In the genomic region with DNA sequence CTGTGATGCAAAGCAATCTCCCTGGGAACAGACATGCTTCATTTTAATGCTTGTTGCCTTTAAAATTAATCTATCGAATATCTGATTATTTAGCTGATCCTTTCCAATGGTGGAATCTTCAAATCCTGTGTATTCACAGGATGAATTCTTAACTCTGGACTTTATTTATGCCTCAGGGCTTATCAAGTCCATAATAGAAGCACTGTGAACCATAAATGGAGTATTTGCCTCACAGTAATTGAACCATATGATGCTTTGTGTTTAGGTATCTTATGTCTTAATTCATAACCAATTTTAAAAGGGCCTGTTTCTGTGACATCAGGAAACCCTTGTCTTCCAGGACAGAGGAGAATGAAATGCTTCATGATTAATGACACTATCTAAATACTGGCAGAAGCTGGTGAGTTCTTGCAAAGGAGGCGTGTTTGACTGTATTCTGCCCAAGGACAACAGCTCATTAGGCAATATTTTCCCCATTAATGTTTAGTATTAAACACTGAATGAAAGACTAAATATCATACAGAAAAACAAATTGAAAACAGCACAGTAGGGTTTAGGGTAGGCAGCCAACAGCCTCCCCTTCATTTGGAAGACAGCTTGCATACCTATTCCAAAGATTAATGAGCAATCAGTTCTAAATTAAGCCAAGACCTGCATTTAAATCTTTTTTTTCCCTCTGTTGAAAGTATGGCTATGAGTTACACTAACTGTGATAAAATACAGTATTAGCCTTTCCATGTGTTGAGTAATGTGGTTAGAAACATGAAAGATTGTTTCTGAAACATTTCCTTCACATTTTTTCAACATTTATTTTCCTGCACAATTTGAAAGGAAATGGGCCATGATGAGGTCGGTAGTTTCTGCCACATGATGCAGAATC, we compare ENCODE assay signal across 22 cellular contexts.
DNase-seq lines count a peak whose midpoint lies in the region; ATAC-seq and TF ChIP-seq lines count a peak whose summit lies in the region.
"Had no signal": no experiment of that assay in that cellular context is flagged by ENCODE, and none has a peak within 500 bp of the region (broad histone marks: within the 10 kb centered on the region; RNA-seq: fewer than 3 reads in every experiment).

No MANE protein-coding gene starts in this region.

- 0 out of 2 replicates have a peak, but pooled peaks cover 3% of the 10 kb centered on the region for H3K4me1 ChIP-seq in DND-41 (ENCODE audit: insufficient read depth, low read length)
- H3K4me1 ChIP-seq: A549, BLaER1, Caco-2 had no signal

- 0 out of 2 replicates have a peak overlapping the region, but pooled peaks have one; percentile 12 for H2AFZ ChIP-seq in DND-41 (ENCODE audit: low read depth, low read length)

- H4K20me1 ChIP-seq in DND-41 (ENCODE audit: insufficient read depth, low read length) = no peaks in the 10 kb centered on the region
- H4K20me1 ChIP-seq: BLaER1 had no signal

- DNase-seq in DND-41 (no peak), NCI-H146 treated with DMSO at 0.1 percent for 48 hours (lab: John Stamatoyannopoulos, UW; ENCODE audit: unreplicated experiment) (peak; percentile 44), SK-N-MC (ENCODE audit: low read depth, low spot score) (no peak), foreskin melanocyte (peak; percentile 87), erythroblast (lab: John Stamatoyannopoulos, UW) (no peak), EL (no peak), NCI-H524 treated with DMSO at 0.1 percent for 48 hours (lab: John Stamatoyannopoulos, UW) (no peak)
- DNase-seq: Caco-2; CD4-positive, alpha-beta T cell; DMS 273 treated with DMSO at 0.1 percent for 48 hours; DMS79 treated with DMSO at 0.1 percent for 48 hours; GOT3; HCEC 1CT; Karpas-422; NCI-H1930; NCI-H748 treated with DMSO at 0.1 percent for 48 hours; SHP77 treated with DMSO at 0.1 percent for 48 hours; T-helper 1 cell had no signal

- no peaks in the 10 kb centered on the region for H3K36me3 ChIP-seq in DND-41 (ENCODE audit: insufficient read depth, low read length)
- H3K36me3 ChIP-seq in SK-N-MC (ENCODE audit: insufficient read depth, low read length) = no peaks in the 10 kb centered on the region
- H3K36me3 ChIP-seq: BLaER1 had no signal

- H3K27ac ChIP-seq in DND-41 (ENCODE audit: low read length) (no peak overlapping the region), SK-N-MC (peak overlapping the region; percentile 23; the same call in 1 of the 2 replicates)
- H3K27ac ChIP-seq: A549, BLaER1, RWPE1 had no signal

- ATAC-seq in DND-41 (ENCODE audit: insufficient read depth, low read depth) = 0 out of 3 replicates have a peak, but pooled peaks have one; percentile 14
- ATAC-seq in HG03039 (IDR thresholded peaks at IDR 0.05; ENCODE audit: unreplicated experiment) = no peak
- ATAC-seq: A549 had no signal

- no peak for TF ChIP-seq POLR2A in erythroblast (IDR thresholded peaks at IDR 0.05; ENCODE audit: low read length)

- TF ChIP-seq CTCF in DND-41 (IDR thresholded peaks at IDR 0.05; ENCODE audit: borderline replicate concordance, extremely low read depth, low read length, poor library complexity, severe bottlenecking) = no peak

- H3K27me3 ChIP-seq in DND-41 (ENCODE audit: insufficient read depth, low read length, poor library complexity) = no peaks in the 10 kb centered on the region
- H3K27me3 ChIP-seq: BLaER1 had no signal

- no peaks in the 10 kb centered on the region for H3K79me2 ChIP-seq in DND-41 (ENCODE audit: insufficient read depth, low read length)

- H3K9me3 ChIP-seq in DND-41 (ENCODE audit: insufficient read depth, low read length, severe bottlenecking) (no peaks in the 10 kb centered on the region), SK-N-MC (ENCODE audit: low read depth, low read length) (no peaks in the 10 kb centered on the region)
- H3K9me3 ChIP-seq: A549, BLaER1, Caco-2 had no signal

- H3K9ac ChIP-seq in DND-41 (ENCODE audit: low read depth, low read length) (no peak overlapping the region), SK-N-MC (ENCODE audit: insufficient read length) (no peak overlapping the region)
- H3K9ac ChIP-seq: BLaER1 had no signal

- H3K4me3 ChIP-seq in DND-41 (ENCODE audit: low read depth in 1 of 2, low read length in 2 of 2) (no peak overlapping the region), SK-N-MC (0 out of 2 replicates have a peak overlapping the region, but pooled peaks have one; percentile 6)
- H3K4me3 ChIP-seq: A549, BLaER1 had no signal

- no peak overlapping the region for H3K4me2 ChIP-seq in DND-41 (ENCODE audit: insufficient read depth, low read length)
- H3K4me2 ChIP-seq: A549, BLaER1 had no signal

Comparison
In these comparisons a context has a peak if more than half of its experiments do, and no peak if none do; other contexts are left out.
1. DNase-seq: peak in NCI-H146 treated with DMSO at 0.1 percent for 48 hours (single experiment) and foreskin melanocyte (single experiment); none in DND-41 (single experiment), SK-N-MC (single experiment), erythroblast (0 of 2), EL (single experiment) and NCI-H524 treated with DMSO at 0.1 percent for 48 hours (single experiment).